In genomic region chrX:11064276-11064675, GRCh38 we compare ENCODE assay signal across 21 cellular contexts.
"Had no signal": no experiment of that assay in that cellular context is flagged by ENCODE, and none has a peak within 500 bp of the region (broad histone marks: within the 10 kb centered on the region; RNA-seq: fewer than 3 reads in every experiment).

No MANE protein-coding gene starts in this region.

- H3K27ac ChIP-seq: coronary artery, neutrophil, tibial artery, uterus had no signal

- H3K4me3 ChIP-seq: coronary artery, esophagus squamous epithelium, tibial artery, uterus had no signal

- H3K9me3 ChIP-seq: esophagus squamous epithelium, neutrophil, tibial artery, uterus had no signal

- H3K4me3 Mint-ChIP-seq: activated CD4-positive, alpha-beta T cell treated with anti-CD3 and anti-CD28 coated beads, Interleukin-2, amount 10 ng/mL, durations not matched to agents 24 days and 14 days; activated CD8-positive, alpha-beta T cell treated with anti-CD3 and anti-CD28 coated beads, Interleukin-2, amount 10 ng/mL, durations not matched to agents 7 days and 5 days; activated naive CD4-positive, alpha-beta T cell treated with anti-CD3 and anti-CD28 coated beads for 36 hours; activated naive CD8-positive, alpha-beta T cell treated with anti-CD3 and anti-CD28 coated beads, Interleukin-2, amount 50 U/mL, for 24 hours; activated T-cell treated with anti-CD3 and anti-CD28 coated beads, Interleukin-2, amount 50 U/mL, for 4 hours; central memory CD8-positive, alpha-beta T cell; natural killer cell treated with Interleukin-12 subunit alpha and Interleukin-12 subunit beta and Interleukin-15 and Interleukin-18, amount 100 ng/mL, for 72 hours; T-cell had no signal

- H3K9me3 Mint-ChIP-seq: activated CD4-positive, alpha-beta T cell treated with anti-CD3 and anti-CD28 coated beads, Interleukin-2, amount 10 ng/mL, durations not matched to agents 24 days and 14 days; activated naive CD4-positive, alpha-beta T cell treated with anti-CD3 and anti-CD28 coated beads for 36 hours; activated naive CD8-positive, alpha-beta T cell treated with anti-CD3 and anti-CD28 coated beads, Interleukin-2, amount 50 U/mL, for 24 hours; activated T-cell treated with anti-CD3 and anti-CD28 coated beads, Interleukin-2, amount 50 U/mL, for 4 hours; central memory CD8-positive, alpha-beta T cell; T-cell had no signal

- H3K36me3 ChIP-seq: brain microvascular endothelial cell, esophagus squamous epithelium, neutrophil, tibial artery, uterus had no signal

- H3K4me1 ChIP-seq: tibial artery, uterus had no signal

- H3K36me3 Mint-ChIP-seq: natural killer cell treated with Interleukin-12 subunit alpha and Interleukin-12 subunit beta and Interleukin-15 and Interleukin-18, amount 100 ng/mL, for 72 hours; T-cell had no signal

- H3K27me3 ChIP-seq: brain microvascular endothelial cell, esophagus squamous epithelium, neutrophil, tibial artery, uterus had no signal

- DNase-seq: activated CD4-positive, alpha-beta T cell treated with anti-CD3 and anti-CD28 coated beads, Interleukin-2, amount 10 ng/mL, durations not matched to agents 24 days and 14 days; activated CD8-positive, alpha-beta memory T cell treated with anti-CD3 and anti-CD28 coated beads, Interleukin-2, amount 50 U/mL, for 4 hours; activated CD8-positive, alpha-beta T cell treated with anti-CD3 and anti-CD28 coated beads, Interleukin-2, amount 10 ng/mL, durations not matched to agents 7 days and 5 days; activated naive CD4-positive, alpha-beta T cell treated with anti-CD3 and anti-CD28 coated beads for 36 hours; activated naive CD8-positive, alpha-beta T cell treated with anti-CD3 and anti-CD28 coated beads, Interleukin-2, amount 50 U/mL, for 24 hours; activated T-cell treated with anti-CD3 and anti-CD28 coated beads, Interleukin-2, amount 50 U/mL, for 4 hours; anterior cingulate cortex; esophagus squamous epithelium; stimulated activated CD4-positive, alpha-beta T cell treated with anti-CD3 and anti-CD28 coated beads, Interleukin-12 subunit alpha, Interleukin-12 subunit beta, amount 100 ng/mL, for 4 hours; stimulated activated CD4-positive, alpha-beta T cell treated with anti-CD3 and anti-CD28 coated beads, Interleukin-1b, Interleukin-23, amount 100 ng/mL, for 48 hours; stimulated activated CD8-positive, alpha-beta memory T cell treated with anti-CD3 and anti-CD28 coated beads, Interleukin-4, amount 100 ng/mL, for 48 hours; stimulated activated naive CD4-positive, alpha-beta T cell treated with Interleukin-2 at 50 U/mL for 16 hours; T-cell; T-helper 9 cell; tibial artery; uterus had no signal

- H3K27me3 Mint-ChIP-seq: activated CD4-positive, alpha-beta T cell treated with anti-CD3 and anti-CD28 coated beads, Interleukin-2, amount 10 ng/mL, durations not matched to agents 24 days and 14 days; activated naive CD8-positive, alpha-beta T cell treated with anti-CD3 and anti-CD28 coated beads, Interleukin-2, amount 50 U/mL, for 24 hours; central memory CD8-positive, alpha-beta T cell had no signal

- H3K27ac Mint-ChIP-seq: activated CD4-positive, alpha-beta T cell treated with anti-CD3 and anti-CD28 coated beads, Interleukin-2, amount 10 ng/mL, durations not matched to agents 24 days and 14 days; activated CD8-positive, alpha-beta T cell treated with anti-CD3 and anti-CD28 coated beads, Interleukin-2, amount 10 ng/mL, durations not matched to agents 7 days and 5 days; activated naive CD4-positive, alpha-beta T cell treated with anti-CD3 and anti-CD28 coated beads for 36 hours; activated naive CD8-positive, alpha-beta T cell treated with anti-CD3 and anti-CD28 coated beads, Interleukin-2, amount 50 U/mL, for 24 hours; natural killer cell treated with Interleukin-12 subunit alpha and Interleukin-12 subunit beta and Interleukin-15 and Interleukin-18, amount 100 ng/mL, for 72 hours; T-cell had no signal

- H3K4me1 Mint-ChIP-seq: activated CD4-positive, alpha-beta T cell treated with anti-CD3 and anti-CD28 coated beads, Interleukin-2, amount 10 ng/mL, durations not matched to agents 24 days and 14 days; activated naive CD8-positive, alpha-beta T cell treated with anti-CD3 and anti-CD28 coated beads, Interleukin-2, amount 50 U/mL, for 24 hours; central memory CD8-positive, alpha-beta T cell; T-cell had no signal
